ENCODE assay signal across 15 cellular contexts in the genomic region with DNA sequence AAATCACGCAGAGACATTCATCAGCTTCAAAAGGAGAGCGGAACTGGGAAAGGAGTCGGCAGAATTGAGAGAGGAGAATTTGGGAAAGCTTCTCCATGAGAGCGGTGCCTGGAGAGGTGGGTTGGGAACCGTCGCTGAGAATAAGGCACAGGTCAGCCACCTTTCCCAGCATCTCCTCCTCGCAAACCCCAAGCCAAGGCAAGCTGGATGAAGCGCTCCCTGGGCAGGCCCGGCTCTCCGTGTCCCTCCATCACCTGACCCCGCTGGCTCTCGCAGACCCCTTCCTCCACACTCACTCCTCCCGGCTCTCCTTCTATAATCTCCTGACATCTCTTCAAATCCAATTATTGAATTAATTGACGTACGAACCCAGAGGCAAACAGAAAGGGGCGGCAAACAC. TPM values are rescaled to one million over a fixed set of nuclear protein-coding genes. Genes with fewer than 3 reads are reported as not detected.
DNase-seq lines count a peak whose midpoint lies in the region; ATAC-seq, FAIRE-seq and TF ChIP-seq lines count a peak whose summit lies in the region.
"Had no signal": no experiment of that assay in that cellular context is flagged by ENCODE, and none has a peak within 500 bp of the region (broad histone marks: within the 10 kb centered on the region; RNA-seq: fewer than 3 reads in every experiment).

No MANE protein-coding gene starts in this region.

- no peak overlapping the region for H3K4ac ChIP-seq in neuronal stem cell (ENCODE audit: low read length)

- H3K4me3 Mint-ChIP-seq in glutamatergic neuron (ENCODE audit: unreplicated experiment) = peak overlapping the region; percentile 79

- peaks cover 10% of the 10 kb centered on the region for H3K36me3 Mint-ChIP-seq in glutamatergic neuron (ENCODE audit: unreplicated experiment)

- intact Hi-C loops in PC-3 (cut with micrococcal nuclease) = no loop called here

- TF ChIP-seq CTCF in WERI-Rb-1 (IDR thresholded peaks at IDR 0.05; ENCODE audit: low read depth, low read length) = no peak
- TF ChIP-seq CTCF in glutamatergic neuron (IDR thresholded peaks at IDR 0.05; ENCODE audit: partially characterized antibody, unreplicated experiment) = no peak
- TF ChIP-seq CTCF in PC-3 (conservative IDR thresholded peaks at IDR 0.05; ENCODE audit: low read depth, low read length) = no peak

- H4K91ac ChIP-seq in neuronal stem cell (ENCODE audit: low read depth, low read length, poor library complexity) = no peak overlapping the region

- H3K9me3 ChIP-seq in WERI-Rb-1 (ENCODE audit: severe bottlenecking) = no peaks in the 10 kb centered on the region
- no peaks in the 10 kb centered on the region for H3K9me3 ChIP-seq in neuronal stem cell (replicated peaks in 1 of 2; ENCODE audit: control insufficient read depth in 2 of 2, insufficient read depth in 1 of 2, low read depth in 1 of 2, low read length in 2 of 2)
- H3K9me3 ChIP-seq in PC-3 (ENCODE audit: low read length) = no peaks in the 10 kb centered on the region
- H3K9me3 ChIP-seq: neutrophil, SJSA1, stomach had no signal

- peaks cover 25% of the 10 kb centered on the region for H3K27me3 Mint-ChIP-seq in glutamatergic neuron (ENCODE audit: unreplicated experiment)

- CTCF ChIA-PET in PC-3 (lab: Charles Lee) = interaction anchor here (0.6 kb wide), 1 partner anchor 11 kb away, joined by 3 read pairs; no protein-coding TSS in a partner anchor

- peak overlapping the region; percentile 71 for H3K4me2 ChIP-seq in neuronal stem cell (ENCODE audit: insufficient read depth, low read length, poor library complexity, severe bottlenecking)
- H3K4me2 ChIP-seq in PC-3 (ENCODE audit: low read length) = no peak overlapping the region

- no peak for FAIRE-seq in GM12891 (lab: Jason Lieb, UNC)

- POLR2A ChIA-PET in PC-3 (lab: Charles Lee; ENCODE audit: unreplicated experiment) = no interaction called here

- WGBS in neuronal stem cell (ENCODE audit: extremely low coverage in 2 of 2, insufficient read length in 2 of 2, insufficient replicate concordance in 1 of 2), 2 donors = no CpG with 5 or more reads among the region's 16 CpGs

- no peak overlapping the region for H3K23ac ChIP-seq in neuronal stem cell (ENCODE audit: low read depth, low read length, poor library complexity)

- H3K4me3 ChIP-seq in WERI-Rb-1 (ENCODE audit: low read depth, low read length) (peak overlapping the region; percentile 52), neuronal stem cell (ENCODE audit: low read length in 2 of 2) (no peak overlapping the region), PC-3 (ENCODE audit: low read length) (no peak overlapping the region)
- H3K4me3 ChIP-seq: SJSA1 had no signal

- no peaks in the 10 kb centered on the region for H3F3A ChIP-seq in PC-3 (ENCODE audit: low read length, unreplicated experiment)

- no peak overlapping the region for H3K27ac Mint-ChIP-seq in glutamatergic neuron (ENCODE audit: unreplicated experiment)

- H3K27ac ChIP-seq in WERI-Rb-1 (peak overlapping the region; percentile 60), neuronal stem cell (replicated peaks; ENCODE audit: low read length) (no peak overlapping the region), PC-3 (ENCODE audit: low read length) (no peak overlapping the region)
- H3K27ac ChIP-seq: 22Rv1, neutrophil, SJSA1, stomach had no signal

- no TSS peak for BruUV-seq in PC-3 (replicated peaks; lab: Mats Ljungman, UMichigan)

- peaks cover 17% of the 10 kb centered on the region for H3K4me1 Mint-ChIP-seq in glutamatergic neuron (ENCODE audit: low read depth, unreplicated experiment)

- H2BK120ac ChIP-seq in neuronal stem cell (ENCODE audit: low read depth, low read length) = no peak overlapping the region

- H2AK5ac ChIP-seq in neuronal stem cell (ENCODE audit: low read depth, low read length) = peak overlapping the region; percentile 54

- peak overlapping the region; percentile 70 for H3K18ac ChIP-seq in neuronal stem cell (ENCODE audit: low read length)

- peaks cover 2% of the 10 kb centered on the region for H3K79me1 ChIP-seq in neuronal stem cell (ENCODE audit: low read depth, low read length)

- no peak overlapping the region for H3K14ac ChIP-seq in neuronal stem cell (ENCODE audit: low read length)

- no peak overlapping the region for H4K8ac ChIP-seq in neuronal stem cell (ENCODE audit: low read depth, low read length)

- DNase-seq in NCI-H2227 (lab: John Stamatoyannopoulos, UW; ENCODE audit: unreplicated experiment) = peak; percentile 34
- DNase-seq in NCI-H2227 treated with DMSO at 0.1 percent for 48 hours (lab: John Stamatoyannopoulos, UW) = no peak
- peak; percentile 49 for DNase-seq in WERI-Rb-1
- no peak for DNase-seq in glutamatergic neuron
- DNase-seq in neuronal stem cell (ENCODE audit: low spot score) = no peak
- DNase-seq in PC-3 = no peak
- DNase-seq in GM12891 (ENCODE audit: insufficient read length, low spot score) = no peak
- DNase-seq: DMS79, NCI-H526 had no signal

- no peaks in the 10 kb centered on the region for H3K9me2 ChIP-seq in PC-3 (replicated peaks; ENCODE audit: low read length)

- no peaks in the 10 kb centered on the region for H3K79me2 ChIP-seq in PC-3 (ENCODE audit: low read length)

- no peak overlapping the region for H3K9ac ChIP-seq in neuronal stem cell (ENCODE audit: low read depth, low read length, poor library complexity)
- H3K9ac ChIP-seq in PC-3 (ENCODE audit: low read length) = no peak overlapping the region

- H3K27me3 ChIP-seq in WERI-Rb-1 (ENCODE audit: insufficient read depth, low read depth, severe bottlenecking) (no peaks in the 10 kb centered on the region), neuronal stem cell (ENCODE audit: control insufficient read depth in 3 of 3, insufficient read depth in 3 of 3, low read depth in 1 of 3, low read length in 3 of 3) (peaks cover 0 to 73% (median 44%) of the 10 kb centered on the region in 3 experiments), PC-3 (ENCODE audit: low read length) (0 out of 2 replicates have a peak, but pooled peaks cover 4% of the 10 kb centered on the region)

- H2BK12ac ChIP-seq in neuronal stem cell (ENCODE audit: low read length) = no peak overlapping the region

- no peak for TF ChIP-seq POLR2A in GM12891 (IDR thresholded peaks at IDR 0.05; ENCODE audit: low read depth, low read length)

- H3K4me1 ChIP-seq in neuronal stem cell (ENCODE audit: control insufficient read depth in 2 of 2, insufficient read depth in 1 of 2, low read depth in 1 of 2, low read length in 2 of 2) = peaks cover 7 to 12% of the 10 kb centered on the region in 2 donors
- H3K4me1 ChIP-seq in PC-3 (ENCODE audit: insufficient read depth, low read length) = peaks cover 5% of the 10 kb centered on the region; the same call in 1 of the 2 replicates

- ATAC-seq in GM21390 (IDR thresholded peaks at IDR 0.05; ENCODE audit: unreplicated experiment) (no peak), PC-3 (no peak)

- H4K20me1 ChIP-seq in PC-3 (ENCODE audit: low read length) = no peaks in the 10 kb centered on the region

- H3K9me3 Mint-ChIP-seq in glutamatergic neuron (ENCODE audit: unreplicated experiment) = peaks cover 6% of the 10 kb centered on the region

- H3K36me3 ChIP-seq in WERI-Rb-1 (no peaks in the 10 kb centered on the region), neuronal stem cell (replicated peaks in 1 of 2; ENCODE audit: control insufficient read depth in 2 of 2, insufficient read depth in 2 of 2, low read length in 2 of 2) (no peaks in the 10 kb centered on the region), PC-3 (ENCODE audit: low read depth, low read length) (no peaks in the 10 kb centered on the region)
- H3K36me3 ChIP-seq: neutrophil, SJSA1, stomach had no signal

- H2AFZ ChIP-seq in neuronal stem cell (ENCODE audit: low read length) = peak overlapping the region; percentile 82
- no peak overlapping the region for H2AFZ ChIP-seq in PC-3 (ENCODE audit: low read length)

- H2BK5ac ChIP-seq in neuronal stem cell (ENCODE audit: low read length) = no peak overlapping the region

- peak overlapping the region; percentile 45 for H2BK15ac ChIP-seq in neuronal stem cell (ENCODE audit: low read length)

TF ChIP-seq in GM12891, 5 proteins besides CTCF, POLR2A, EP300 and RAD21:
- TF ChIP-seq POU2F2 (IDR thresholded peaks at IDR 0.05; ENCODE audit: low read depth, low read length) = no peak
- TF ChIP-seq PAX5 (IDR thresholded peaks at IDR 0.05; ENCODE audit: insufficient read depth, low read length, severe bottlenecking) = no peak
- no peak for TF ChIP-seq SPI1 (IDR thresholded peaks at IDR 0.05; ENCODE audit: low read depth, low read length)
- no peak for TF ChIP-seq TAF1 (IDR thresholded peaks at IDR 0.05; ENCODE audit: low read depth, low read length)
- no peak for TF ChIP-seq POLR2AphosphoS5 (IDR thresholded peaks at IDR 0.05; ENCODE audit: low read depth, low read length)

RNA-seq across cellular contexts. Expression of a gene that starts 18.9 kb away (rescaled TPM):
- 283 TPM for total RNA-seq in glutamatergic neuron (ENCODE audit: unreplicated experiment)
- polyA plus RNA-seq in neuronal stem cell (2013, experiment 1 of 2) = 847 TPM
- polyA plus RNA-seq in neuronal stem cell (2013, experiment 2 of 2) = 851 TPM
- total RNA-seq in PC-3 (2014; rRNA removed) = 244 and 322 TPM in 2 replicates
- 655 TPM for polyA plus RNA-seq in GM12891 (2012; ENCODE audit: low read depth, missing spikeins)

RNA-seq across cellular contexts. Expression of a gene that starts 32.5 kb away (rescaled TPM):
- 151 TPM for total RNA-seq in glutamatergic neuron (ENCODE audit: unreplicated experiment)
- 27.1 TPM for polyA plus RNA-seq in neuronal stem cell (2013, experiment 1 of 2)
- polyA plus RNA-seq in neuronal stem cell (2013, experiment 2 of 2) = 26.1 TPM
- total RNA-seq in PC-3 (2014; rRNA removed) = 20.4 and 30.6 TPM in 2 replicates
- polyA plus RNA-seq in GM12891 (2012; ENCODE audit: low read depth, missing spikeins) = 28.4 TPM

RNA-seq across cellular contexts. Expression of a gene that starts 57.0 kb away (rescaled TPM):
- total RNA-seq in glutamatergic neuron (ENCODE audit: unreplicated experiment) = not detected
- polyA plus RNA-seq in neuronal stem cell (2013, experiment 1 of 2) = 0.35 TPM
- polyA plus RNA-seq in neuronal stem cell (2013, experiment 2 of 2) = 0.35 TPM
- not detected in 2 replicates for total RNA-seq in PC-3 (2014; rRNA removed)
- polyA plus RNA-seq in GM12891 (2012; ENCODE audit: low read depth, missing spikeins) = not detected
- total RNA-seq: MCF 10A, SJSA1, stomach had no signal
- polyA plus RNA-seq: stomach had no signal

Comparison
In these comparisons a context has a peak if more than half of its experiments do, and no peak if none do; other contexts are left out.
1. DNase-seq: peak in NCI-H2227 (single experiment) and WERI-Rb-1 (single experiment); none in NCI-H2227 treated with DMSO at 0.1 percent for 48 hours (single experiment), glutamatergic neuron (single experiment), neuronal stem cell (single experiment), PC-3 (single experiment) and GM12891 (single experiment).